In genomic region chr1:207748737-207749528, GRCh38 we compare ENCODE assay signal across 1 cellular context.
TF ChIP-seq lines count a peak whose summit lies in the region.

No MANE protein-coding gene starts in this region.

TF ChIP-seq in K562, 482 proteins besides CTCF, POLR2A, EP300 and RAD21 (continued from another document):
- TF ChIP-seq CHD7 (IDR thresholded peaks at IDR 0.05; ENCODE audit: low read depth, low read length) (no peak), JUNB (CRISPR knock-in tag; conservative IDR thresholded peaks at IDR 0.05) (no peak), ETV1 (tag; conservative IDR thresholded peaks at IDR 0.05; ENCODE audit: low read depth) (0 out of 2 replicates have a peak, but pooled peaks have one; percentile 30), ZNF280A (IDR thresholded peaks at IDR 0.05; ENCODE audit: low read depth, partially characterized antibody) (no peak), ZNF592 (IDR thresholded peaks at IDR 0.05) (peak; percentile 44; the same call in 1 of the 2 replicates), ZFX (CRISPR knock-in tag; IDR thresholded peaks at IDR 0.05) (peak; percentile 25; the same call in 1 of the 2 replicates), L3MBTL2 (IDR thresholded peaks at IDR 0.05) (0 out of 2 replicates have a peak, but pooled peaks have one; percentile 12), DACH1 (IDR thresholded peaks at IDR 0.05; ENCODE audit: partially characterized antibody) (no peak), ID3 (CRISPR knock-in tag; IDR thresholded peaks at IDR 0.05) (no peak), ID3 (tag; IDR thresholded peaks at IDR 0.05) (peak; percentile 25; the same call in 1 of the 2 replicates), GATAD2B (IDR thresholded peaks at IDR 0.05; ENCODE audit: borderline replicate concordance) (0 out of 2 replicates have a peak, but pooled peaks have one; percentile 38), CSDE1 (IDR thresholded peaks at IDR 0.05) (no peak), HLTF (IDR thresholded peaks at IDR 0.05) (no peak), ZNF766 (CRISPR knock-in tag; conservative IDR thresholded peaks at IDR 0.05) (0 out of 2 replicates have a peak, but pooled peaks have one; percentile 13), ATF6 (CRISPR knock-in tag; IDR thresholded peaks at IDR 0.05) (0 out of 2 replicates have a peak, but pooled peaks have one; percentile 8), NR2C2 (CRISPR knock-in tag; IDR thresholded peaks at IDR 0.05) (no peak), NR2C2 (tag; IDR thresholded peaks at IDR 0.05) (peak; percentile 69; the same call in 1 of the 2 replicates), SP1 (CRISPR knock-in tag; IDR thresholded peaks at IDR 0.05) (peak; percentile 32; the same call in 1 of the 2 replicates), TOE1 (IDR thresholded peaks at IDR 0.05; ENCODE audit: borderline replicate concordance) (no peak), TOE1 (CRISPR knock-in tag; IDR thresholded peaks at IDR 0.05; ENCODE audit: borderline replicate concordance, low read depth) (0 out of 2 replicates have a peak, but pooled peaks have one; percentile 23), SMARCE1 (IDR thresholded peaks at IDR 0.05) (0 out of 2 replicates have a peak, but pooled peaks have one; percentile 25), JUND (IDR thresholded peaks at IDR 0.05; ENCODE audit: borderline replicate concordance, low read depth, low read length) (no peak), JUND (tag; IDR thresholded peaks at IDR 0.05; ENCODE audit: borderline replicate concordance, low read depth, low read length) (0 out of 3 replicates have a peak, but pooled peaks have one; percentile 2)
